In the genomic region with DNA sequence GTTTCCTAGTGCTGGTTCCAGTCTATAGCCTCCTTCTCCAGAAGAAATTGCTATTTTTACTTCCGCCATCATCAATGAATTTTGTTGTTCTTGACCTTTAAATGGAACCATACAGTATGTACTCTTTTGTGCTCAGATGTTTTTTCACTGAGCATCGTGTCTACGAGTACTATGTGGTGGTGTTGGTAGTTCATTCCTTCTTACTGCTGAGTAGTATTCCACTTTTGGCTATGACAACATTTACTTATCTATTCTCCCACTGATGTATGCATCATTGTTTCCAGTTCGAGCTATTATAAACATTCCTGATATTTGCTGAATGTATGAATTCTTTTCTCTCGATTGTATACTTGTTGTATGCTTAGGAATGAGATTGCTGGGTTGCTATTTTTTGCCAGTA, we compare ENCODE assay signal across 31 cellular contexts. TPM values are rescaled to one million over a fixed set of nuclear protein-coding genes. Genes with fewer than 3 reads are reported as not detected.
DNase-seq lines count a peak whose midpoint lies in the region; ATAC-seq, FAIRE-seq and TF ChIP-seq lines count a peak whose summit lies in the region.
"Had no signal": no experiment of that assay in that cellular context is flagged by ENCODE, and none has a peak within 500 bp of the region (broad histone marks: within the 10 kb centered on the region; RNA-seq: fewer than 3 reads in every experiment).

No MANE protein-coding gene starts in this region.

- no peaks in the 10 kb centered on the region for H3K36me3 ChIP-seq in BLaER1 treated with 17β-estradiol and CSF1 and Interleukin-3, amounts not matched to agents 10 nM and 100 nM
- no peaks in the 10 kb centered on the region for H3K36me3 ChIP-seq in lower lobe of right lung
- H3K36me3 ChIP-seq: HAP-1, left lung had no signal

- peak overlapping the region in 5 of 10 experiments; percentile 7 to 34 (median 28); a peak in 4 of 20 replicates for H3K4me3 ChIP-seq in BLaER1 treated with 17β-estradiol and CSF1 and Interleukin-3, amounts not matched to agents 10 nM and 100 nM
- no peak overlapping the region for H3K4me3 ChIP-seq in lower lobe of right lung
- H3K4me3 ChIP-seq: HAP-1, left lung, skin epidermis had no signal

- intact Hi-C loops in lower lobe of right lung (cut with DNase I), result no loop called here

- H3K27ac ChIP-seq in BLaER1 treated with 17β-estradiol and CSF1 and Interleukin-3, amounts not matched to agents 10 nM and 100 nM, result peak overlapping the region in 9 of 11 experiments; percentile 37 to 86 (median 72); a peak in 18 of 22 replicates
- no peak overlapping the region for H3K27ac ChIP-seq in lower lobe of right lung
- H3K27ac ChIP-seq: skin epidermis had no signal

- FAIRE-seq in HTR-8/SVneo (lab: Jason Lieb, UNC), result peak; percentile 87
- FAIRE-seq: A204.1, D721Med, islet of Langerhans, TTC549 had no signal

- H3K9ac ChIP-seq in BLaER1 treated with 17β-estradiol and CSF1 and Interleukin-3, amounts not matched to agents 10 nM and 100 nM, result peak overlapping the region in 8 of 11 experiments; percentile 12 to 65 (median 42); a peak in 11 of 22 replicates

- no peaks in the 10 kb centered on the region for H3K27me3 Mint-ChIP-seq in nephron (ENCODE audit: low read depth)

- no peaks in the 10 kb centered on the region for H3K9me3 Mint-ChIP-seq in nephron
- H3K9me3 Mint-ChIP-seq: activated CD4-positive, alpha-beta memory T cell treated with anti-CD3 and anti-CD28 coated beads for 36 hours; activated naive CD4-positive, alpha-beta T cell treated with anti-CD3 and anti-CD28 coated beads, Interleukin-2, amount 10 ng/mL, durations not matched to agents 7 days and 5 days; CD4-positive, alpha-beta T cell; mesothelial cell of epicardium; naive thymus-derived CD4-positive, alpha-beta T cell had no signal

- peaks cover 0 to 11% (median 0%) of the 10 kb centered on the region in 11 experiments; a peak in 1 of 22 replicates for H3K9me3 ChIP-seq in BLaER1 treated with 17β-estradiol and CSF1 and Interleukin-3, amounts not matched to agents 10 nM and 100 nM (replicated peaks in 1 of 11)
- H3K9me3 ChIP-seq in lower lobe of right lung, result no peaks in the 10 kb centered on the region
- H3K9me3 ChIP-seq: HAP-1, left lung had no signal

- no peak overlapping the region for H3K4me3 Mint-ChIP-seq in nephron
- H3K4me3 Mint-ChIP-seq: CD4-positive, alpha-beta T cell had no signal

- peaks cover 0 to 55% (median 34%) of the 10 kb centered on the region in 10 experiments; a peak in 17 of 20 replicates for H3K4me1 ChIP-seq in BLaER1 treated with 17β-estradiol and CSF1 and Interleukin-3, amounts not matched to agents 10 nM and 100 nM
- H3K4me1 ChIP-seq in lower lobe of right lung, result no peaks in the 10 kb centered on the region
- H3K4me1 ChIP-seq: left lung had no signal

- DNase-seq in HTR-8/SVneo (ENCODE audit: insufficient read length, low spot score) (no peak), dermis blood vessel endothelial cell (peak; percentile 12), lower lobe of right lung (no peak), NCI-H524 treated with DMSO at 0.1 percent for 48 hours (lab: John Stamatoyannopoulos, UW) (no peak), middle frontal gyrus (ENCODE audit: extremely low spot score, low spot score) (no peak), iPS-NIHi11 (ENCODE audit: low spot score) (no peak)
- DNase-seq: activated naive CD4-positive, alpha-beta T cell treated with anti-CD3 and anti-CD28 coated beads, Interleukin-2, amount 10 ng/mL, durations not matched to agents 7 days and 5 days; amniotic stem cell; CD4-positive, alpha-beta T cell; cerebellar nuclear complex; Karpas-422; left lung; NCI-H1930; NCI-H2171 treated with DMSO at 0.1 percent for 48 hours; NCI-H510A treated with DMSO at 0.1 percent for 48 hours had no signal

- no peaks in the 10 kb centered on the region for H4K20me1 ChIP-seq in BLaER1 treated with 17β-estradiol and CSF1 and Interleukin-3, amounts not matched to agents 10 nM and 100 nM

- no peaks in the 10 kb centered on the region for H3K27me3 ChIP-seq in BLaER1 treated with 17β-estradiol and CSF1 and Interleukin-3, amounts not matched to agents 10 nM and 100 nM
- peaks cover 3% of the 10 kb centered on the region for H3K27me3 ChIP-seq in lower lobe of right lung (ENCODE audit: low read depth)

- ATAC-seq in lower lobe of right lung, result no peak

- no peak for TF ChIP-seq CTCF in nephron (IDR thresholded peaks at IDR 0.05; ENCODE audit: unreplicated experiment in 3 of 3)
- TF ChIP-seq CTCF in lower lobe of right lung (IDR thresholded peaks at IDR 0.05), result no peak

- H3K36me3 Mint-ChIP-seq in nephron (ENCODE audit: low read depth), result no peaks in the 10 kb centered on the region
- H3K36me3 Mint-ChIP-seq: activated CD4-positive, alpha-beta memory T cell treated with anti-CD3 and anti-CD28 coated beads for 36 hours; activated naive CD4-positive, alpha-beta T cell treated with anti-CD3 and anti-CD28 coated beads, Interleukin-2, amount 10 ng/mL, durations not matched to agents 7 days and 5 days; brain; mesothelial cell of epicardium had no signal

- H3K4me1 Mint-ChIP-seq in nephron, result peaks cover 13% of the 10 kb centered on the region

- H3K27ac Mint-ChIP-seq in nephron, result peak overlapping the region in 2 of 3 experiments; percentile 89 to 93
- H3K27ac Mint-ChIP-seq: CD4-positive, alpha-beta T cell had no signal

- peak overlapping the region in 9 of 11 experiments; percentile 35 to 68 (median 51); a peak in 18 of 22 replicates for H3K4me2 ChIP-seq in BLaER1 treated with 17β-estradiol and CSF1 and Interleukin-3, amounts not matched to agents 10 nM and 100 nM

RNA-seq across cellular contexts. Expression of gene SLC2A14, which starts 28.6 kb away (rescaled TPM):
- not detected in 2 replicates for total RNA-seq in dermis blood vessel endothelial cell
- not detected for total RNA-seq in lower lobe of right lung
- total RNA-seq: Daoy; omental fat pad; T-helper 1 cell treated with Interleukin-12 subunit alpha and Interleukin-12 subunit beta and Interleukin-4 antibody, amounts not matched to agents 30 ng/mL and 1 ng/mL, for 36 hours had no signal

RNA-seq across cellular contexts. Expression of gene NANOG, which starts 54.9 kb away (rescaled TPM):
- total RNA-seq in dermis blood vessel endothelial cell (not detected in 2 replicates), lower lobe of right lung (not detected)
- total RNA-seq: activated CD4-positive, alpha-beta memory T cell treated with anti-CD3 and anti-CD28 coated beads for 36 hours; CD4-positive, alpha-beta T cell; Daoy; fibroblast of lung; T-helper 1 cell treated with Interleukin-12 subunit alpha and Interleukin-12 subunit beta and Interleukin-4 antibody, amounts not matched to agents 30 ng/mL and 1 ng/mL, for 36 hours had no signal
